16 cellular contexts compared by ENCODE assay signal in the genomic region with DNA sequence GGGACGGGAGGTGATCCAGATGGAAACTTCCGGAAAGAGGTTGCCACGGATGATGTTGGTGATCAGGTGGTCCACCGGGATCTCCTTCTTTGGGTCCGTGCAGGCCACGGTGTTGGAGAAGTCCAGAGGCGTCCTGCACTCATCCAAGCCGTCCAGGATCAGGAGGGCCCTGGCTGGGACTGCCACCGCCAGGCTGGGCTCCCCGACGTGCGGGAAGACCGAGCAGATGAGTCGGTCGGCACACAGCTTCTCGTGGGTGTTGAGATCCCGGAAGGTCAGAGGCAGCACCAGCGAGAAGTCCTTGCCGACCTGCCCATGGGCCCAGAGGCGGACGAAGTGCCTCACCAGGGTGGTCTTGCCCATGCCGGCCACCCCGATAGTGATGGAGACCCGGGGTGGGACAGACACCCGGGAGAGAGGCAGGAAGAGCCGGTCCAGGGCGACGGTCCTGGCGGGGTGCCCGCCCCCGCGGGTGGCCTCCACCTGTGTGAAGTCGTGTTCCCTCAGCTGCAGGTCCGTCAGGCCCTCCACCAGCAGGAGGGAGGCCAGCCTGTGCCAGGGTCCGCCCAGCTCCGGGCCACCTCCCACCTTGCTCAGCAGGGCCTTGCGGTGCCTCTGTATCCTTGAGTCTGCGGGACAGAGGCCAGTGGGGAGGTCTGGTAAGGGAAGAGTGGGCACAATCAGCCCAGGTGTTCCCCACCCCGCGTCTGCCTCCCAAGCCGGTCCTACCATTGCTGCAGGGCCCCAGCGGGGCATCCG. TPM values are rescaled to one million over a fixed set of nuclear protein-coding genes. Genes with fewer than 3 reads are reported as not detected.
DNase-seq lines count a peak whose midpoint lies in the region; ATAC-seq and TF ChIP-seq lines count a peak whose summit lies in the region.
"Had no signal": no experiment of that assay in that cellular context is flagged by ENCODE, and none has a peak within 500 bp of the region (broad histone marks: within the 10 kb centered on the region; RNA-seq: fewer than 3 reads in every experiment).

No MANE protein-coding gene starts in this region.

- no peak overlapping the region for H2BK15ac ChIP-seq in neuronal stem cell (ENCODE audit: low read length)

- H2BK12ac ChIP-seq in neuronal stem cell (ENCODE audit: low read length), result no peak overlapping the region

- H2BK5ac ChIP-seq in neuronal stem cell (ENCODE audit: low read length), result no peak overlapping the region

- H3K27ac Mint-ChIP-seq in natural killer cell treated with Interleukin-12 subunit alpha and Interleukin-12 subunit beta and Interleukin-15 and Interleukin-18, amount 100 ng/mL, for 72 hours, result no peak overlapping the region
- H3K27ac Mint-ChIP-seq in natural killer cell (no peak overlapping the region), T-helper 17 cell (peak overlapping the region; percentile 67), Calu3 (ENCODE audit: unreplicated experiment) (no peak overlapping the region)
- H3K27ac Mint-ChIP-seq: B cell, HFFc6 had no signal

- H3K14ac ChIP-seq in neuronal stem cell (ENCODE audit: low read length), result peak overlapping the region; percentile 82

- CTCF ChIA-PET in Calu3 (lab: Charles Lee), result no interaction called here

- H3K23ac ChIP-seq in neuronal stem cell (ENCODE audit: low read depth, low read length, poor library complexity), result peak overlapping the region; percentile 55

- no peaks in the 10 kb centered on the region for H3K79me1 ChIP-seq in neuronal stem cell (ENCODE audit: low read depth, low read length)

- no peaks in the 10 kb centered on the region for H3K9me3 ChIP-seq in T-helper 17 cell (ENCODE audit: control insufficient read depth, low read length, poor library complexity, severe bottlenecking)
- H3K9me3 ChIP-seq in neuronal stem cell (replicated peaks in 1 of 2; ENCODE audit: control insufficient read depth in 2 of 2, insufficient read depth in 1 of 2, low read depth in 1 of 2, low read length in 2 of 2), result no peaks in the 10 kb centered on the region

- peaks cover 0 to 3% of the 10 kb centered on the region in 2 donors for H3K4me1 Mint-ChIP-seq in natural killer cell treated with Interleukin-12 subunit alpha and Interleukin-12 subunit beta and Interleukin-15 and Interleukin-18, amount 100 ng/mL, for 72 hours (ENCODE audit: low read depth in 2 of 2)
- peaks cover 4 to 5% of the 10 kb centered on the region in 2 donors for H3K4me1 Mint-ChIP-seq in natural killer cell
- peaks cover 3% of the 10 kb centered on the region for H3K4me1 Mint-ChIP-seq in T-helper 17 cell
- no peaks in the 10 kb centered on the region for H3K4me1 Mint-ChIP-seq in Calu3 (ENCODE audit: low read depth, unreplicated experiment)
- H3K4me1 Mint-ChIP-seq: B cell had no signal

- H2AFZ ChIP-seq in neuronal stem cell (ENCODE audit: low read length), result no peak overlapping the region

- peak overlapping the region; percentile 92 for H4K91ac ChIP-seq in neuronal stem cell (ENCODE audit: low read depth, low read length, poor library complexity)

- H2AK5ac ChIP-seq in neuronal stem cell (ENCODE audit: low read depth, low read length), result peak overlapping the region; percentile 70

- H3K18ac ChIP-seq in neuronal stem cell (ENCODE audit: low read length), result peak overlapping the region; percentile 80

- peaks cover 0 to 2% of the 10 kb centered on the region in 2 donors for H3K4me1 ChIP-seq in neuronal stem cell (ENCODE audit: control insufficient read depth in 2 of 2, insufficient read depth in 1 of 2, low read depth in 1 of 2, low read length in 2 of 2)

- H3K9ac ChIP-seq in neuronal stem cell (ENCODE audit: low read depth, low read length, poor library complexity), result no peak overlapping the region

- H3K36me3 Mint-ChIP-seq in natural killer cell treated with Interleukin-12 subunit alpha and Interleukin-12 subunit beta and Interleukin-15 and Interleukin-18, amount 100 ng/mL, for 72 hours, result no peaks in the 10 kb centered on the region
- H3K36me3 Mint-ChIP-seq in natural killer cell, result no peaks in the 10 kb centered on the region
- no peaks in the 10 kb centered on the region for H3K36me3 Mint-ChIP-seq in T-helper 17 cell (ENCODE audit: low read depth)
- no peaks in the 10 kb centered on the region for H3K36me3 Mint-ChIP-seq in Calu3 (ENCODE audit: insufficient read depth, unreplicated experiment)

- H3K27me3 ChIP-seq in neuronal stem cell (ENCODE audit: control insufficient read depth in 3 of 3, insufficient read depth in 3 of 3, low read depth in 1 of 3, low read length in 3 of 3), result no peaks in the 10 kb centered on the region

- ATAC-seq in natural killer cell treated with Interleukin-12 subunit alpha and Interleukin-12 subunit beta and Interleukin-15 and Interleukin-18, amount 100 ng/mL, for 72 hours, result peak in 1 of 2 donors; percentile 28
- no peak for ATAC-seq in natural killer cell
- no peak for ATAC-seq in T-helper 17 cell
- no peak for ATAC-seq in HG03039 (IDR thresholded peaks at IDR 0.05; ENCODE audit: unreplicated experiment)
- ATAC-seq in GM19455 (IDR thresholded peaks at IDR 0.05; ENCODE audit: unreplicated experiment), result no peak

- BruUV-seq in Calu3 (replicated peaks; lab: Mats Ljungman, UMichigan), result no TSS peak

- TF ChIP-seq CTCF in natural killer cell (IDR thresholded peaks at IDR 0.05) (no peak), Calu3 (IDR thresholded peaks at IDR 0.05; ENCODE audit: unreplicated experiment) (no peak)

- no peaks in the 10 kb centered on the region for H3K27me3 Mint-ChIP-seq in natural killer cell treated with Interleukin-12 subunit alpha and Interleukin-12 subunit beta and Interleukin-15 and Interleukin-18, amount 100 ng/mL, for 72 hours
- H3K27me3 Mint-ChIP-seq in natural killer cell (ENCODE audit: low read depth in 2 of 2) (no peaks in the 10 kb centered on the region), T-helper 17 cell (no peaks in the 10 kb centered on the region), Calu3 (ENCODE audit: unreplicated experiment) (no peaks in the 10 kb centered on the region)
- H3K27me3 Mint-ChIP-seq: B cell; CD4-positive, alpha-beta T cell had no signal

- WGBS in neuronal stem cell (ENCODE audit: extremely low coverage in 2 of 2, insufficient read length in 2 of 2, insufficient replicate concordance in 1 of 2), 2 donors, result no CpG with 5 or more reads among the region's 43 CpGs

- intact Hi-C loops in natural killer cell (cut with micrococcal nuclease), result no loop called here
- intact Hi-C loops in Calu3 (cut with micrococcal nuclease; ENCODE audit: unreplicated experiment), result no loop called here

- H3K9me3 Mint-ChIP-seq in natural killer cell treated with Interleukin-12 subunit alpha and Interleukin-12 subunit beta and Interleukin-15 and Interleukin-18, amount 100 ng/mL, for 72 hours, result no peaks in the 10 kb centered on the region
- H3K9me3 Mint-ChIP-seq in natural killer cell, result no peaks in the 10 kb centered on the region
- H3K9me3 Mint-ChIP-seq in Calu3 (ENCODE audit: low read depth, unreplicated experiment), result no peaks in the 10 kb centered on the region
- H3K9me3 Mint-ChIP-seq: CD4-positive, alpha-beta T cell; HFFc6 had no signal

- no peak overlapping the region for H3K27ac ChIP-seq in neuronal stem cell (replicated peaks; ENCODE audit: low read length)

- H2BK120ac ChIP-seq in neuronal stem cell (ENCODE audit: low read depth, low read length), result no peak overlapping the region

- H3K36me3 ChIP-seq in neuronal stem cell (replicated peaks in 1 of 2; ENCODE audit: control insufficient read depth in 2 of 2, insufficient read depth in 2 of 2, low read length in 2 of 2), result no peaks in the 10 kb centered on the region

- no peak overlapping the region for H3K4me2 ChIP-seq in neuronal stem cell (ENCODE audit: insufficient read depth, low read length, poor library complexity, severe bottlenecking)

- H3K4me3 Mint-ChIP-seq in natural killer cell treated with Interleukin-12 subunit alpha and Interleukin-12 subunit beta and Interleukin-15 and Interleukin-18, amount 100 ng/mL, for 72 hours, result no peak overlapping the region
- H3K4me3 Mint-ChIP-seq in natural killer cell (no peak overlapping the region), T-helper 17 cell (no peak overlapping the region), Calu3 (ENCODE audit: low read depth, unreplicated experiment) (no peak overlapping the region)
- H3K4me3 Mint-ChIP-seq: B cell; CD4-positive, alpha-beta T cell; HFFc6 had no signal

- no peak overlapping the region for H4K8ac ChIP-seq in neuronal stem cell (ENCODE audit: low read depth, low read length)

- no peak overlapping the region for H3K4me3 ChIP-seq in neuronal stem cell (ENCODE audit: low read length in 2 of 2)

- no peak overlapping the region for H3K4ac ChIP-seq in neuronal stem cell (ENCODE audit: low read length)

- DNase-seq in natural killer cell treated with Interleukin-12 subunit alpha and Interleukin-12 subunit beta and Interleukin-15 and Interleukin-18, amount 100 ng/mL, for 72 hours (ENCODE audit: low spot score), result peak; percentile 51
- no peak for DNase-seq in natural killer cell
- DNase-seq in T-helper 17 cell, result no peak
- DNase-seq in neuronal stem cell (ENCODE audit: low spot score), result no peak
- DNase-seq in Calu3, result no peak
- DNase-seq: C1 segment of cervical spinal cord; CD4-positive, alpha-beta T cell; DMS153; DMS79 treated with DMSO at 0.1 percent for 48 hours; EL; GOT3; HCEC 1CT; HFFc6 had no signal

RNA-seq across cellular contexts. Expression of gene NLRC3, which starts 12.9 kb away (rescaled TPM):
- 10 to 100 TPM; 48.3 to 61.8 TPM for total RNA-seq in natural killer cell treated with Interleukin-12 subunit alpha and Interleukin-12 subunit beta and Interleukin-15 and Interleukin-18, amount 100 ng/mL, for 72 hours
- total RNA-seq in natural killer cell, result 100 to 1,000 TPM in 2 of 3 donors, 10 to 100 TPM in 1; 98.8 to 145 (median 133) TPM
- total RNA-seq in T-helper 17 cell, result 10 to 100 TPM; 71.7 to 76.7 TPM
- 0.10 TPM for polyA plus RNA-seq in neuronal stem cell (2013, experiment 1 of 2)
- polyA plus RNA-seq in neuronal stem cell (2013, experiment 2 of 2), result 0.06 TPM
- 0.37 and 0.42 TPM in 2 replicates for total RNA-seq in Calu3 (2022)
- total RNA-seq: HFFc6 had no signal

RNA-seq across cellular contexts. Expression of gene SLX4, which starts 47.1 kb away (rescaled TPM):
- total RNA-seq in natural killer cell treated with Interleukin-12 subunit alpha and Interleukin-12 subunit beta and Interleukin-15 and Interleukin-18, amount 100 ng/mL, for 72 hours, result 10 to 100 TPM; 13.4 to 18.4 TPM
- total RNA-seq in natural killer cell, result 10 to 100 TPM; 13.5 to 18.6 (median 15.5) TPM
- total RNA-seq in T-helper 17 cell, result 1 to 10 TPM; 5.6 TPM
- 5.9 TPM for polyA plus RNA-seq in neuronal stem cell (2013, experiment 1 of 2)
- 5.9 TPM for polyA plus RNA-seq in neuronal stem cell (2013, experiment 2 of 2)
- 15.9 and 18.2 TPM in 2 replicates for total RNA-seq in Calu3 (2022)

Comparison
In these comparisons a context has a peak if more than half of its experiments do, and no peak if none do; other contexts are left out.
1. RNA of gene NLRC3, which starts 12.9 kb away (total RNA-seq): 98.8 to 145 TPM in natural killer cell, 71.7 to 76.7 TPM in T-helper 17 cell and 48.3 to 61.8 TPM in natural killer cell treated with Interleukin-12 subunit alpha and Interleukin-12 subunit beta and Interleukin-15 and Interleukin-18, amount 100 ng/mL, for 72 hours; 0.37 to 0.42 TPM in Calu3; every median in the first group is over 10 times any median in the second.